In the genomic region with DNA sequence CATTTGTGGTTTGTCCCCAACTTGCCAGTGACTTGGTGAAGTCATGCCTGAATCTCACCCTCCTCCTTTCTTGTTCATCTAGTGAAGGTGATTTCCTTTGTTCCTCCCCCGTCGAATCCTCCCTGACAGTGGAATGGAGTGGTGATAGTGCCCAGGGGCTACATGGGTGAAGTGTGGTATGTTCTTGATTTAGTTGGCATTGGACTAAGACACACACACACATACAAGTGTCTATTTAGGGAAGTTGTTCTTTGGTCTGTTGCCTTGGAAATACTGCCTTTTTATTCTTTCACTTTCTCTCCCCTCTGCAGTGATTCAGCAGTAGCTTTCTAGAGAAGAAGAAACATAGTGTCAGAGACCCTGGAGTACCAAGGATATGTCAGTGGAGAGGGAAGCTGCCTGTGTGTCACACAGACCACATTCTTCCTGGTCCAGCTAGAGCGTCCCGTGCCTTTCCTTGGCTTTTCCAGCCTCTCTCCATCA, we compare ENCODE assay signal across 8 cellular contexts. TPM values are rescaled to one million over a fixed set of nuclear protein-coding genes. Genes with fewer than 3 reads are reported as not detected.
A peak's percentile ranks its signal among the peaks of the same experiment; 100 is the strongest.
DNase-seq lines count a peak whose midpoint lies in the region; ATAC-seq and TF ChIP-seq lines count a peak whose summit lies in the region.

No MANE protein-coding gene starts in this region.

- no peaks in the 10 kb centered on the region for H3K36me3 ChIP-seq in SJSA1
- peaks cover 6% of the 10 kb centered on the region for H3K36me3 ChIP-seq in upper lobe of right lung
- H3K36me3 ChIP-seq in neuronal stem cell (replicated peaks in 1 of 2; ENCODE audit: control insufficient read depth in 2 of 2, insufficient read depth in 2 of 2, low read length in 2 of 2) = peaks cover 0 to 21% of the 10 kb centered on the region in 2 donors

- in situ Hi-C loops in GM13976 (cut with MboI; ENCODE audit: low sequenced_read_pairs, unreplicated experiment) = no loop called here

- H3K79me1 ChIP-seq in neuronal stem cell (ENCODE audit: low read depth, low read length) = peaks cover 5% of the 10 kb centered on the region

- WGBS in neuronal stem cell (ENCODE audit: extremely low coverage in 2 of 2, insufficient read length in 2 of 2, insufficient replicate concordance in 1 of 2), 2 donors = no CpG with 5 or more reads among the region's 4 CpGs

- H2AFZ ChIP-seq in neuronal stem cell (ENCODE audit: low read length) = no peak overlapping the region

- no peak overlapping the region for H2AK5ac ChIP-seq in neuronal stem cell (ENCODE audit: low read depth, low read length)

- H3K36me3 Mint-ChIP-seq in nephron progenitor cell (ENCODE audit: low read depth) = peaks cover 18% of the 10 kb centered on the region

- H3K4me1 ChIP-seq in SJSA1 (replicated peaks) = peaks cover 43% of the 10 kb centered on the region
- H3K4me1 ChIP-seq in upper lobe of right lung = peaks cover 49% of the 10 kb centered on the region
- H3K4me1 ChIP-seq in neuronal stem cell (ENCODE audit: control insufficient read depth in 2 of 2, insufficient read depth in 1 of 2, low read depth in 1 of 2, low read length in 2 of 2) = peaks cover 4 to 6% of the 10 kb centered on the region in 2 donors

- no peak overlapping the region for H3K4ac ChIP-seq in neuronal stem cell (ENCODE audit: low read length)

- H3K4me2 ChIP-seq in neuronal stem cell (ENCODE audit: insufficient read depth, low read length, poor library complexity, severe bottlenecking) = no peak overlapping the region

- H3K4me3 ChIP-seq in SJSA1 = no peak overlapping the region
- no peak overlapping the region for H3K4me3 ChIP-seq in fibroblast of villous mesenchyme (ENCODE audit: low read depth, low read length)
- no peak overlapping the region for H3K4me3 ChIP-seq in upper lobe of right lung
- no peak overlapping the region for H3K4me3 ChIP-seq in neuronal stem cell (ENCODE audit: low read length in 2 of 2)

- DNase-seq in GM13976 (ENCODE audit: low spot score) (peak; percentile 44), SJSA1 (ENCODE audit: low read depth in 1 of 2, low spot score in 2 of 2) (peak; percentile 33 to 37), fibroblast of villous mesenchyme (ENCODE audit: low read depth) (peak; percentile 60), upper lobe of right lung (no peak), neuronal stem cell (ENCODE audit: low spot score) (no peak), nephron progenitor cell (no peak), NCI-H2196 treated with DMSO at 0.1 percent for 48 hours (lab: John Stamatoyannopoulos, UW; ENCODE audit: unreplicated experiment) (no peak)

- intact Hi-C loops in upper lobe of right lung (cut with DNase I) = no loop called here

- H3K9me3 ChIP-seq in SJSA1 (replicated peaks) (no peaks in the 10 kb centered on the region), upper lobe of right lung (no peaks in the 10 kb centered on the region), neuronal stem cell (replicated peaks in 1 of 2; ENCODE audit: control insufficient read depth in 2 of 2, insufficient read depth in 1 of 2, low read depth in 1 of 2, low read length in 2 of 2) (no peaks in the 10 kb centered on the region)

- no peak overlapping the region for H3K23ac ChIP-seq in neuronal stem cell (ENCODE audit: low read depth, low read length, poor library complexity)

- H4K91ac ChIP-seq in neuronal stem cell (ENCODE audit: low read depth, low read length, poor library complexity) = no peak overlapping the region

- TF ChIP-seq CTCF in GM13976 (IDR thresholded peaks at IDR 0.05; ENCODE audit: borderline replicate concordance, control extremely low read depth, extremely low read depth, insufficient read depth, missing control alignments) (no peak), fibroblast of villous mesenchyme (IDR thresholded peaks at IDR 0.05; ENCODE audit: insufficient read depth, low read depth, low read length) (no peak), upper lobe of right lung (IDR thresholded peaks at IDR 0.05) (no peak), nephron progenitor cell (IDR thresholded peaks at IDR 0.05) (no peak)

- no peaks in the 10 kb centered on the region for H3K9me3 Mint-ChIP-seq in nephron progenitor cell

- no peak overlapping the region for H4K8ac ChIP-seq in neuronal stem cell (ENCODE audit: low read depth, low read length)

- H3K18ac ChIP-seq in neuronal stem cell (ENCODE audit: low read length) = no peak overlapping the region

- H3K27ac ChIP-seq in SJSA1 (peak overlapping the region; percentile 55), upper lobe of right lung (peak overlapping the region; percentile 70), neuronal stem cell (replicated peaks; ENCODE audit: low read length) (no peak overlapping the region)

- no peaks in the 10 kb centered on the region for H3K27me3 ChIP-seq in SJSA1 (replicated peaks)
- H3K27me3 ChIP-seq in upper lobe of right lung = no peaks in the 10 kb centered on the region
- H3K27me3 ChIP-seq in neuronal stem cell (ENCODE audit: control insufficient read depth in 3 of 3, insufficient read depth in 3 of 3, low read depth in 1 of 3, low read length in 3 of 3) = peaks cover 0 to 2% (median 0%) of the 10 kb centered on the region in 3 experiments

- ATAC-seq in HG02588 (IDR thresholded peaks at IDR 0.05; ENCODE audit: unreplicated experiment) (peak; percentile 42), upper lobe of right lung (peak; percentile 76)

- H3K27me3 Mint-ChIP-seq in nephron progenitor cell (ENCODE audit: low read depth, poor library complexity) = peaks cover 3% of the 10 kb centered on the region

- H2BK120ac ChIP-seq in neuronal stem cell (ENCODE audit: low read depth, low read length) = no peak overlapping the region

- no peak overlapping the region for H3K9ac ChIP-seq in neuronal stem cell (ENCODE audit: low read depth, low read length, poor library complexity)

- H3K27ac Mint-ChIP-seq in nephron progenitor cell = no peak overlapping the region

- no peak overlapping the region for H2BK5ac ChIP-seq in neuronal stem cell (ENCODE audit: low read length)

- H2BK15ac ChIP-seq in neuronal stem cell (ENCODE audit: low read length) = no peak overlapping the region

- H2BK12ac ChIP-seq in neuronal stem cell (ENCODE audit: low read length) = no peak overlapping the region

- H3K4me1 Mint-ChIP-seq in nephron progenitor cell = peaks cover 50% of the 10 kb centered on the region

- no peak overlapping the region for H3K4me3 Mint-ChIP-seq in nephron progenitor cell

- H3K14ac ChIP-seq in neuronal stem cell (ENCODE audit: low read length) = no peak overlapping the region

RNA-seq across cellular contexts. Expression of a gene that starts 10.9 kb away (rescaled TPM):
- 5.8 and 16.9 TPM in 2 replicates for total RNA-seq in SJSA1 (2014; rRNA removed; shearing (Covaris generic))
- total RNA-seq in fibroblast of villous mesenchyme (22.2 and 26.8 TPM in 2 replicates), upper lobe of right lung (35.0 TPM)
- 13.5 TPM for polyA plus RNA-seq in neuronal stem cell (2013, experiment 1 of 2)
- 14.5 TPM for polyA plus RNA-seq in neuronal stem cell (2013, experiment 2 of 2)

Comparison
In these comparisons a context has a peak if more than half of its experiments do, and no peak if none do; other contexts are left out.
1. DNase-seq: peak in GM13976 (single experiment), SJSA1 (2 of 2) and fibroblast of villous mesenchyme (single experiment); none in upper lobe of right lung (single experiment), neuronal stem cell (single experiment), nephron progenitor cell (single experiment) and NCI-H2196 treated with DMSO at 0.1 percent for 48 hours (single experiment).